ENCODE assay signal across 20 cellular contexts in genomic region chr7:1498370-1499305, GRCh38.
"Had no signal": no experiment of that assay in that cellular context is flagged by ENCODE, and none has a peak within 500 bp of the region (broad histone marks: within the 10 kb centered on the region; RNA-seq: fewer than 3 reads in every experiment).

No MANE protein-coding gene starts in this region.

- H3K9me3 ChIP-seq: MG63, SK-N-SH had no signal

- DNase-seq: KBM-7, MG63, NCI-H1092, NCI-H1105 treated with DMSO at 0.1 percent for 48 hours, NCI-H1417 treated with DMSO at 0.1 percent for 48 hours, NCI-H146, NCI-H1694 treated with DMSO at 0.1 percent for 48 hours, NCI-H1930, NCI-H2081 treated with DMSO at 0.1 percent for 48 hours, NCI-H2171, NCI-H226, NCI-H446, NCI-H510A, NCI-H524 treated with DMSO at 0.1 percent for 48 hours, NCI-H69, NCI-H774, RPMI8226, SHP77, SK-N-SH had no signal

- FAIRE-seq: RCC 7860 had no signal

- H3K4me2 ChIP-seq: SK-N-SH had no signal

- H3K9ac ChIP-seq: SK-N-SH had no signal

- H3K4me3 ChIP-seq: MG63 had no signal

- H3K27me3 ChIP-seq: MG63 had no signal
